In the genomic region with DNA sequence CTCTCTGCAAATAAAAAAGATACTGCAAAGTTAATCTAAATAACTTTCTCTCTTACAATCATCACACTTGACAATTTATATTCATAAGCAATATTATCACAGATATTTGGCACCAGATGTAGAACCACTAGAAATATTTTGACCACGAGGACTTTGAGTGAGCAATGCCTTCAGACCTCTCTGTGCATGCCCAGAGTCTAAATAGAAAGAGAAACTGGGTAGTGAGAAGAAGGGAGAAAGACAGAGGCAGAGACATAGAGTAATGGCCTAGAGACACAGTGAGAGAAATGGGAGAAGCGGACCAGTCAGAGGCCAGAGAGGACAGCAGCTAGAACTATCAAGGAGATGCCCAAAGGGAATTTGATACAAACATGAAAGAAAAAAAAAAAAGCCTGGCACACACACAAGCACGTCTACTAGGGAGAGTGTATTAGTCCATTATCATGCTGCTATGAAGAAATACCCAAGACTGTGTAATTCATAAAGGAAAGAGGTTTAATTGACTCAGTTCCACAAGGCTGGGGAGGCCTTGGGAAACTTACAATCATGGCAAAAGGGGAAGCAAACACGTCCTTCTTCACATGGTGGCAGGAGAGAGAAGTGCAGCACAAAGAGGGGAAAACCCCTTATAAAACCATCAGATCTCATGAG, we compare ENCODE assay signal across 29 cellular contexts. TPM values are rescaled to one million over a fixed set of nuclear protein-coding genes. Genes with fewer than 3 reads are reported as not detected.
DNase-seq lines count a peak whose midpoint lies in the region; ATAC-seq and FAIRE-seq lines count a peak whose summit lies in the region.
"Had no signal": no experiment of that assay in that cellular context is flagged by ENCODE, and none has a peak within 500 bp of the region (broad histone marks: within the 10 kb centered on the region; RNA-seq: fewer than 3 reads in every experiment).

No MANE protein-coding gene starts in this region.

- peak; percentile 30 for FAIRE-seq in urothelium cell line (lab: Jason Lieb, UNC)
- FAIRE-seq: G401.6, GM12892, RCC 7860 had no signal

- no peak overlapping the region for H2AK5ac ChIP-seq in mesenchymal stem cell (ENCODE audit: low read length, severe bottlenecking)

- no peaks in the 10 kb centered on the region for H3K27me3 Mint-ChIP-seq in activated CD4-positive, alpha-beta T cell treated with anti-CD3 and anti-CD28 coated beads, Interleukin-2, amount 10 ng/mL, durations not matched to agents 24 days and 14 days
- peaks cover 9% of the 10 kb centered on the region for H3K27me3 Mint-ChIP-seq in stimulated activated naive CD8-positive, alpha-beta T cell treated with anti-CD3 and anti-CD28 coated beads, Interleukin-15, amount 100 ng/mL, for 72 hours

- ATAC-seq in stimulated activated naive CD8-positive, alpha-beta T cell treated with anti-CD3 and anti-CD28 coated beads, Interleukin-15, amount 100 ng/mL, for 72 hours = no peak

- no peak overlapping the region for H4K8ac ChIP-seq in mesenchymal stem cell (ENCODE audit: low read length)

- H3K23ac ChIP-seq in mesenchymal stem cell (ENCODE audit: low read length in 2 of 2) = no peak overlapping the region

- H3K4me1 Mint-ChIP-seq in activated CD4-positive, alpha-beta T cell treated with anti-CD3 and anti-CD28 coated beads, Interleukin-2, amount 10 ng/mL, durations not matched to agents 24 days and 14 days = no peaks in the 10 kb centered on the region
- H3K4me1 Mint-ChIP-seq in stimulated activated naive CD8-positive, alpha-beta T cell treated with anti-CD3 and anti-CD28 coated beads, Interleukin-15, amount 100 ng/mL, for 72 hours = no peaks in the 10 kb centered on the region
- H3K4me1 Mint-ChIP-seq: CD4-positive, alpha-beta memory T cell had no signal

- H2AFZ ChIP-seq in mesenchymal stem cell (ENCODE audit: low read depth, low read length) = no peak overlapping the region
- H2AFZ ChIP-seq in GM23248 = no peak overlapping the region

- H3K4me1 ChIP-seq in adipocyte (ENCODE audit: control insufficient read depth, insufficient read depth, low read length) (peaks cover 12% of the 10 kb centered on the region), mesenchymal stem cell (ENCODE audit: control insufficient read depth, insufficient read depth, low read depth, low read length) (no peaks in the 10 kb centered on the region), GM23248 (ENCODE audit: insufficient read depth) (no peaks in the 10 kb centered on the region)
- H3K4me1 ChIP-seq: BLaER1 had no signal

- no peak overlapping the region for H2BK12ac ChIP-seq in mesenchymal stem cell (ENCODE audit: low read length in 2 of 2)

- H4K91ac ChIP-seq in mesenchymal stem cell (ENCODE audit: low read length) = no peak overlapping the region

- H2BK5ac ChIP-seq in mesenchymal stem cell (ENCODE audit: low read depth, low read length, poor library complexity, severe bottlenecking) = no peak overlapping the region

- no peak overlapping the region for H3K27ac Mint-ChIP-seq in activated CD4-positive, alpha-beta T cell treated with anti-CD3 and anti-CD28 coated beads, Interleukin-2, amount 10 ng/mL, durations not matched to agents 24 days and 14 days
- no peak overlapping the region for H3K27ac Mint-ChIP-seq in stimulated activated naive CD8-positive, alpha-beta T cell treated with anti-CD3 and anti-CD28 coated beads, Interleukin-15, amount 100 ng/mL, for 72 hours

- H3K79me2 ChIP-seq in GM23248 (ENCODE audit: insufficient read depth) = no peaks in the 10 kb centered on the region

- H3K4me2 ChIP-seq in mesenchymal stem cell (ENCODE audit: low read length, poor library complexity, severe bottlenecking) (no peak overlapping the region), GM23248 (ENCODE audit: unreplicated experiment) (no peak overlapping the region)
- H3K4me2 ChIP-seq: BLaER1, KMS-11 had no signal

- in situ Hi-C loops in GM23248 (cut with MboI) = no loop called here

- no peak overlapping the region for H3K9ac ChIP-seq in adipocyte (ENCODE audit: low read length)
- no peak overlapping the region for H3K9ac ChIP-seq in mesenchymal stem cell (ENCODE audit: low read length)
- no peak overlapping the region for H3K9ac ChIP-seq in GM23248
- H3K9ac ChIP-seq: BLaER1, KMS-11 had no signal

- no peak overlapping the region for H3K18ac ChIP-seq in mesenchymal stem cell (ENCODE audit: low read depth in 1 of 2, low read length in 2 of 2)

- H3K9me3 Mint-ChIP-seq in activated CD4-positive, alpha-beta T cell treated with anti-CD3 and anti-CD28 coated beads, Interleukin-2, amount 10 ng/mL, durations not matched to agents 24 days and 14 days = peaks cover 8% of the 10 kb centered on the region
- peaks cover 7 to 10% of the 10 kb centered on the region in 2 donors for H3K9me3 Mint-ChIP-seq in stimulated activated naive CD8-positive, alpha-beta T cell treated with anti-CD3 and anti-CD28 coated beads, Interleukin-15, amount 100 ng/mL, for 72 hours

- H3K79me1 ChIP-seq in mesenchymal stem cell (replicated peaks; ENCODE audit: low read length, poor library complexity, severe bottlenecking) = no peaks in the 10 kb centered on the region

- intact Hi-C loops in activated CD4-positive, alpha-beta T cell treated with anti-CD3 and anti-CD28 coated beads, Interleukin-2, amount 10 ng/mL, durations not matched to agents 24 days and 14 days (cut with micrococcal nuclease) = no loop called here

- no peak overlapping the region for H3K4me3 Mint-ChIP-seq in activated CD4-positive, alpha-beta T cell treated with anti-CD3 and anti-CD28 coated beads, Interleukin-2, amount 10 ng/mL, durations not matched to agents 24 days and 14 days
- no peak overlapping the region for H3K4me3 Mint-ChIP-seq in stimulated activated naive CD8-positive, alpha-beta T cell treated with anti-CD3 and anti-CD28 coated beads, Interleukin-15, amount 100 ng/mL, for 72 hours
- H3K4me3 Mint-ChIP-seq: CD4-positive, alpha-beta memory T cell had no signal

- no peaks in the 10 kb centered on the region for H3K27me3 ChIP-seq in adipocyte (replicated peaks; ENCODE audit: control insufficient read depth, insufficient read depth, low read length)
- no peaks in the 10 kb centered on the region for H3K27me3 ChIP-seq in mesenchymal stem cell (ENCODE audit: control insufficient read depth in 1 of 2, insufficient read depth in 1 of 2, low read length in 2 of 2)
- peaks cover 10% of the 10 kb centered on the region; the same call in 1 of the 2 replicates for H3K27me3 ChIP-seq in GM23248 (replicated peaks; ENCODE audit: insufficient read depth)
- H3K27me3 ChIP-seq: BLaER1 had no signal

- H3K4me3 ChIP-seq in adipocyte (ENCODE audit: low read length) (peak overlapping the region; percentile 42), mesenchymal stem cell (ENCODE audit: insufficient read depth in 1 of 2, low read depth in 1 of 2, low read length in 2 of 2) (no peak overlapping the region), GM23248 (no peak overlapping the region)
- H3K4me3 ChIP-seq: BLaER1 had no signal

- no peaks in the 10 kb centered on the region for H3F3A ChIP-seq in GM23248 (ENCODE audit: insufficient read depth)

- 83% methylated on average over 2 of the region's 4 CpGs for WGBS in mesenchymal stem cell
- 21 to 27% methylated on average over 4 of the region's 4 CpGs for WGBS in GM23248 (ENCODE audit: low coverage in 1 of 2, low lambda C conversion rate in 2 of 2, missing lambda C conversion rate in 2 of 2), 2 experiments

- H3K36me3 Mint-ChIP-seq in activated CD4-positive, alpha-beta T cell treated with anti-CD3 and anti-CD28 coated beads, Interleukin-2, amount 10 ng/mL, durations not matched to agents 24 days and 14 days (ENCODE audit: low read depth) = no peaks in the 10 kb centered on the region
- H3K36me3 Mint-ChIP-seq: CD4-positive, alpha-beta memory T cell had no signal

- no peak overlapping the region for H2BK15ac ChIP-seq in mesenchymal stem cell (ENCODE audit: low read depth, poor library complexity, severe bottlenecking)

- H3K9me2 ChIP-seq in GM23248 (ENCODE audit: insufficient read depth) = no peaks in the 10 kb centered on the region

- H3K36me3 ChIP-seq in adipocyte (ENCODE audit: control insufficient read depth, insufficient read depth, low read length, severe bottlenecking) = no peaks in the 10 kb centered on the region
- no peaks in the 10 kb centered on the region for H3K36me3 ChIP-seq in mesenchymal stem cell (ENCODE audit: control insufficient read depth in 1 of 2, insufficient read depth in 2 of 2, low read depth in 1 of 2, low read length in 2 of 2)
- H3K36me3 ChIP-seq in GM23248 (ENCODE audit: low read depth) = no peaks in the 10 kb centered on the region
- H3K36me3 ChIP-seq: BLaER1 had no signal

- H4K20me1 ChIP-seq in GM23248 (ENCODE audit: insufficient read depth) = no peaks in the 10 kb centered on the region
- H4K20me1 ChIP-seq: BLaER1 had no signal

- H3K27ac ChIP-seq in mesenchymal stem cell (ENCODE audit: low read length, poor library complexity, severe bottlenecking) = no peak overlapping the region
- H3K27ac ChIP-seq in GM23248 = no peak overlapping the region
- H3K27ac ChIP-seq: 22Rv1, BLaER1, KMS-11 had no signal

- H2BK120ac ChIP-seq in mesenchymal stem cell (ENCODE audit: low read depth, low read length) = no peak overlapping the region

- H3K4ac ChIP-seq in mesenchymal stem cell (ENCODE audit: low read depth in 1 of 2, low read length in 2 of 2) = no peak overlapping the region

- DNase-seq in activated CD4-positive, alpha-beta T cell treated with anti-CD3 and anti-CD28 coated beads, Interleukin-2, amount 10 ng/mL, durations not matched to agents 24 days and 14 days = peak; percentile 13
- DNase-seq in activated CD4-positive, alpha-beta T cell treated with anti-CD3 and anti-CD28 coated beads for 48 hours = no peak
- no peak for DNase-seq in adipocyte (ENCODE audit: low read depth)
- peak; percentile 26 for DNase-seq in mesenchymal stem cell
- no peak for DNase-seq in urothelium cell line (ENCODE audit: low spot score)
- no peak for DNase-seq in stimulated activated naive CD8-positive, alpha-beta T cell treated with anti-CD3 and anti-CD28 coated beads, Interleukin-15, amount 100 ng/mL, for 72 hours
- no peak for DNase-seq in NCI-H1694 treated with DMSO at 0.1 percent for 48 hours (lab: John Stamatoyannopoulos, UW)
- DNase-seq in GM23248 = no peak
- DNase-seq: ACHN; Caco-2; CD4-positive, alpha-beta memory T cell; DMS 273 treated with DMSO at 0.1 percent for 48 hours; DMS79 treated with DMSO at 0.1 percent for 48 hours; GOT3; HCEC 1CT; NCI-H1105; NCI-H146; NCI-H2029 treated with DMSO at 0.1 percent for 48 hours; NCI-H2171; NCI-H345; NCI-H524; NCI-H774; Right ventricle myocardium superior had no signal

- H3K9me3 ChIP-seq in adipocyte (ENCODE audit: control insufficient read depth, low read length) (peaks cover 4% of the 10 kb centered on the region), mesenchymal stem cell (ENCODE audit: control insufficient read depth, low read length) (no peaks in the 10 kb centered on the region), GM23248 (ENCODE audit: low read depth) (no peaks in the 10 kb centered on the region)

- no peak overlapping the region for H3K14ac ChIP-seq in mesenchymal stem cell (ENCODE audit: low read length in 2 of 2)

RNA-seq across cellular contexts. Expression of a gene that starts 41.1 kb away (rescaled TPM):
- total RNA-seq in activated CD4-positive, alpha-beta T cell treated with anti-CD3 and anti-CD28 coated beads, Interleukin-2, amount 10 ng/mL, durations not matched to agents 24 days and 14 days = not detected in 2 replicates
- polyA plus RNA-seq in mesenchymal stem cell (2013, experiment 1 of 2) = 146 TPM
- 153 TPM for polyA plus RNA-seq in mesenchymal stem cell (2013, experiment 2 of 2)
- total RNA-seq in GM23248 (2014; rRNA removed; shearing (Covaris generic)) = not detected in 2 replicates
- polyA plus RNA-seq in GM23248 (2016; fragmentation: Nextera tagmentation; extraction: Ambion mirVana) = not detected in 2 replicates

Comparison
In these comparisons a context has a peak if more than half of its experiments do, and no peak if none do; other contexts are left out.
1. DNase-seq: peak in activated CD4-positive, alpha-beta T cell treated with anti-CD3 and anti-CD28 coated beads, Interleukin-2, amount 10 ng/mL, durations not matched to agents 24 days and 14 days (single experiment) and mesenchymal stem cell (single experiment); none in activated CD4-positive, alpha-beta T cell treated with anti-CD3 and anti-CD28 coated beads for 48 hours (single experiment), adipocyte (single experiment), urothelium cell line (single experiment), stimulated activated naive CD8-positive, alpha-beta T cell treated with anti-CD3 and anti-CD28 coated beads, Interleukin-15, amount 100 ng/mL, for 72 hours (0 of 2), NCI-H1694 treated with DMSO at 0.1 percent for 48 hours (single experiment) and GM23248 (single experiment).